ENCODE assay signal across 11 cellular contexts in genomic region chr15:56385908-56386307, GRCh38.
"Had no signal": no experiment of that assay in that cellular context is flagged by ENCODE, and none has a peak within 500 bp of the region (broad histone marks: within the 10 kb centered on the region; RNA-seq: fewer than 3 reads in every experiment).

No MANE protein-coding gene starts in this region.

- H3K27ac ChIP-seq: GM23248 had no signal

- FAIRE-seq: H1, H54 had no signal

- DNase-seq: GM23248, GOT3, H7, H9, HCEC 1CT, HFFc6 had no signal

- H3K9me3 ChIP-seq: HAP-1 had no signal

- H2AFZ ChIP-seq: GM23248, GM23338 had no signal

- H3K36me3 ChIP-seq: HAP-1 had no signal

- H3K4me2 ChIP-seq: GM23338 had no signal

- ATAC-seq: GM23338, HCT116 had no signal

- H3K4me3 ChIP-seq: GM23248, GM23338, HAP-1 had no signal

- H3K9ac ChIP-seq: GM23248 had no signal

- H3K4me1 ChIP-seq: HAP-1 had no signal
